8 cellular contexts compared by ENCODE assay signal in the genomic region with DNA sequence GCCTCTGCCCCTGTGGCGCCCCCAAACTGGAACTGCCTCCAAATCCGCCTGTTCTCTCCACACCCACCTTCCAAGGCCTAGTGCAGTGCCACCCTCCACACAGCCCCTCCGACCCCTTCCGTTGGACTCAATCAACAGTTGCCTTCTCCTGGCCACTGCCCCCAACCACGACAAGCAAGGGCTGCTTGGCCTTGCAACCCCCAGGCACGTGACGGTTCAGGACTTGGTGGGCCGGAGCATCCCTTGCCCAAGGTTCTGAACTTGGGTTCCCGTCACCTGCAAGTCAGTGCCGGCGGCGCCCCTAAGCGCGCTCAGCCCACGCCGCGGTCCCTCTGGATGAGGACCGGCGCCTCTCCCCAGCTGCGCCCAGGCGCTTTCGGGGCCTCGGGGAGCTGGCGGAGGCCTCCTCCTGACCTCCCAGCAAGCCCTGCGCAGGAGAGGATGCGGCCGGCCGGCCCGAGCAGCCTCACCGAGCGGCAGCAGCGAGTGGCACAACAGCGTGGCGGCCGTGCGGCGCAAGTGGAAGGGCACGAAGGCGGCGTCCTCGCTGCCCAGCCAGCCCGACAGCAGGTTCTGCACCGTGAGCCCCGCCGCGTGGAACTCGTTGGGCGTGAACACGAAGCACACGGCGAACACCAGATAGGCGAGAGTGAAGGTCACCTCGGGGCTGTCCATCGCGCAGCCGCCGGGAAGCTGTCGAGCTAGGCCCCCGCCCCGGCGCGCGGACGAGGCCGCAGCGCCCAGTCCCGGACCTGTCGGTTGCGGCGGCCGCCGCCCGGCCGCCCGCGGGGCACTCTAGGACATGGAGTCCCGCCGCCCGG. TPM values are rescaled to one million over a fixed set of nuclear protein-coding genes. Genes with fewer than 3 reads are reported as not detected.
DNase-seq lines count a peak whose midpoint lies in the region; ATAC-seq and TF ChIP-seq lines count a peak whose summit lies in the region.

No MANE protein-coding gene starts in this region.

- H3K27me3 ChIP-seq in MG63 (no peaks in the 10 kb centered on the region), neuron (ENCODE audit: insufficient read depth, low read length) (no peaks in the 10 kb centered on the region)

- H3K9me3 ChIP-seq in MG63 = no peaks in the 10 kb centered on the region
- no peaks in the 10 kb centered on the region for H3K9me3 ChIP-seq in neuron (ENCODE audit: low read length)

- H3K4me3 ChIP-seq in GM12864 (ENCODE audit: low read depth, low read length) = peak overlapping the region; percentile 82
- H3K4me3 ChIP-seq in MG63 = peak overlapping the region; percentile 67
- H3K4me3 ChIP-seq in neuron (ENCODE audit: low read length) = peak overlapping the region; percentile 98

- no peak for TF ChIP-seq CTCF in GM12864 (IDR thresholded peaks at IDR 0.05; ENCODE audit: low read depth, low read length, missing control alignments)

- peak overlapping the region; percentile 80 for H2AFZ ChIP-seq in neuron (ENCODE audit: low read depth, low read length)

- peaks cover 31% of the 10 kb centered on the region for H3K4me1 ChIP-seq in neuron (ENCODE audit: insufficient read depth, low read length)

- ATAC-seq in GM21723 (IDR thresholded peaks at IDR 0.05; ENCODE audit: unreplicated experiment) (peak; percentile 28), GM21515 (IDR thresholded peaks at IDR 0.05; ENCODE audit: unreplicated experiment) (no peak)

- H3K36me3 ChIP-seq in MG63 = peaks cover 13% of the 10 kb centered on the region
- peaks cover 35% of the 10 kb centered on the region for H3K36me3 ChIP-seq in neuron (ENCODE audit: insufficient read depth, low read length)

- DNase-seq in GM12864 (ENCODE audit: low read depth) (no peak), MG63 (peak; percentile 32), activated gamma-delta T cell (lab: John Stamatoyannopoulos, UW) (peak; percentile 48), foreskin melanocyte (peak; percentile 34), cerebellar cortex (ENCODE audit: low spot score) (no peak)

RNA-seq across cellular contexts. Expression of gene TMEM129, which starts 0.8 kb away (rescaled TPM):
- total RNA-seq in MG63 (2014; rRNA removed; shearing (Covaris generic); ENCODE audit: low replicate concordance) = 11.2 and 15.7 TPM in 2 replicates

RNA-seq across cellular contexts. Expression of gene TACC3, which starts 0.9 kb away (rescaled TPM):
- 67.1 and 72.9 TPM in 2 replicates for total RNA-seq in MG63 (2014; rRNA removed; shearing (Covaris generic); ENCODE audit: low replicate concordance)

RNA-seq across cellular contexts. Expression of gene SLBP, which starts 8.3 kb away (rescaled TPM):
- total RNA-seq in MG63 (2014; rRNA removed; shearing (Covaris generic); ENCODE audit: low replicate concordance) = 72.1 and 99.1 TPM in 2 replicates

RNA-seq across cellular contexts. Expression of gene FAM53A, which starts 36.3 kb away (rescaled TPM):
- total RNA-seq in MG63 (2014; rRNA removed; shearing (Covaris generic); ENCODE audit: low replicate concordance) = 2.6 and 4.0 TPM in 2 replicates

Comparison
In these comparisons a context has a peak if more than half of its experiments do, and no peak if none do; other contexts are left out.
1. DNase-seq: peak in MG63 (single experiment), activated gamma-delta T cell (single experiment) and foreskin melanocyte (single experiment); none in GM12864 (single experiment) and cerebellar cortex (single experiment).
2. Peak in every context shown above with its lines, with median percentiles within 50 percentile points of each other: H3K4me3 ChIP-seq.